ENCODE assay signal across 18 cellular contexts in the genomic region with DNA sequence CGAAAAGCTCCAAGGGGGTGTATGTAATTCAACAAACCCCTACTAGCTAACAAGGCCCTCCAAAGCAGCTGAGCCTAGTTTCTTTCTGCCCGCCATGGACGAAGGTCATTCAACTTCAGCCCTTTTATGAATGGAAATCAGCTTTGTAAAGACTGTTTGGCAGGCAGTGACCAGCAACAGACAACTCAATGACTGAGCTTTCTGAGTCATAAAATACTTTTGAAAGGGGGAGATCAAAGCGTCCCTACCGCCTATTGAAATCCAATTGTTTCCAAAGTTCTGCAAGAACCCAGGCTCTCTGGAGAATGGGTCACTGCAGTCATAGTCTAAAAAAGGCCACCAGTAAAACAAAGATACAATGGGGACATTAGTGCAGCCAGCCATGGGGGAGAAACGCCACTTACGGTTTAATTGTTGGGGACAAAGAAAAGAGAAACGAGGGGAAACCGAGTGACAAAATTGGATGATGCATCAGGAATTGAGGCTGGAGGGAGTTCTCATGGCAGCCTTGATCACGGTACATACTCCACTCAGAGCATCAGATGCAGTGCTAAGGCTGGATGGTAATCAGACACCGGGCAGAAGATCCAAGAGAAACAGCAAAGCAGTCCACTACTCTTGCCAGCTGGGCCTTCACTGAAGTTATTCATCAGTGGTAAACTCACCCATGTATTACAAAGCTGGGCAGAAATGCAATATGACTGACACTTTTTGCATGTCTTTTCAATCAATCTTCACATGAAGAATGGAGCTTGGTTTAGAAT.
"Had no signal": no experiment of that assay in that cellular context is flagged by ENCODE, and none has a peak within 500 bp of the region (broad histone marks: within the 10 kb centered on the region; RNA-seq: fewer than 3 reads in every experiment).

No MANE protein-coding gene starts in this region.

- H3K27ac ChIP-seq: colonic mucosa, gastroesophageal sphincter, lower lobe of right lung, pancreas, SJSA1, suprapubic skin, upper lobe of left lung had no signal

- H3K4me1 Mint-ChIP-seq: activated naive CD8-positive, alpha-beta T cell treated with anti-CD3 and anti-CD28 coated beads, Interleukin-2, amount 10 ng/mL, durations not matched to agents 7 days and 5 days had no signal

- H3K9me3 ChIP-seq: colonic mucosa, lower lobe of right lung, pancreas, SJSA1, suprapubic skin had no signal

- H3K27ac Mint-ChIP-seq: activated naive CD8-positive, alpha-beta T cell treated with anti-CD3 and anti-CD28 coated beads, Interleukin-2, amount 10 ng/mL, durations not matched to agents 7 days and 5 days; T-helper 2 cell treated with Interferon-gamma antibody and Interleukin-4, amounts not matched to agents 5 μg/mL and 100 μg/mL, for 36 hours had no signal

- H3K4me3 ChIP-seq: colonic mucosa, gastroesophageal sphincter, lower lobe of right lung, pancreas, SJSA1, suprapubic skin, upper lobe of left lung had no signal

- H3K27me3 ChIP-seq: colonic mucosa, suprapubic skin, upper lobe of left lung had no signal

- H3K36me3 Mint-ChIP-seq: activated naive CD8-positive, alpha-beta T cell treated with anti-CD3 and anti-CD28 coated beads, Interleukin-2, amount 10 ng/mL, durations not matched to agents 7 days and 5 days had no signal

- H3K4me1 ChIP-seq: colonic mucosa, gastroesophageal sphincter, lower lobe of right lung, pancreas, SJSA1, suprapubic skin, upper lobe of left lung had no signal

- DNase-seq: activated CD4-positive, alpha-beta T cell treated with anti-CD3 and anti-CD28 coated beads, Interleukin-2, amount 50 U/mL, for 1 hour; activated naive CD4-positive, alpha-beta T cell; activated naive CD8-positive, alpha-beta T cell treated with anti-CD3 and anti-CD28 coated beads, Interleukin-2, amount 10 ng/mL, durations not matched to agents 7 days and 5 days; colonic mucosa; effector CD4-positive, alpha-beta T cell; left colon; lower lobe of right lung; midbrain; pancreas; stimulated activated CD4-positive, alpha-beta T cell treated with anti-CD3 and anti-CD28 coated beads, Interleukin-15, amount 100 ng/mL, for 24 hours; stimulated activated CD4-positive, alpha-beta T cell treated with anti-CD3 and anti-CD28 coated beads, Interleukin-4, amount 100 ng/mL, for 24 hours; stimulated activated naive CD4-positive, alpha-beta T cell treated with Interleukin-2 at 50 U/mL for 16 hours; SW 1271; upper lobe of left lung had no signal

- H3K9me3 Mint-ChIP-seq: activated naive CD8-positive, alpha-beta T cell treated with anti-CD3 and anti-CD28 coated beads, Interleukin-2, amount 10 ng/mL, durations not matched to agents 7 days and 5 days; T-helper 2 cell treated with Interferon-gamma antibody and Interleukin-4, amounts not matched to agents 5 μg/mL and 100 μg/mL, for 36 hours had no signal

- H3K27me3 Mint-ChIP-seq: activated naive CD8-positive, alpha-beta T cell treated with anti-CD3 and anti-CD28 coated beads, Interleukin-2, amount 10 ng/mL, durations not matched to agents 7 days and 5 days had no signal

- H3K36me3 ChIP-seq: colonic mucosa, gastroesophageal sphincter, lower lobe of right lung, pancreas, SJSA1, suprapubic skin, upper lobe of left lung had no signal

- H3K4me3 Mint-ChIP-seq: activated naive CD8-positive, alpha-beta T cell treated with anti-CD3 and anti-CD28 coated beads, Interleukin-2, amount 10 ng/mL, durations not matched to agents 7 days and 5 days; T-helper 2 cell treated with Interferon-gamma antibody and Interleukin-4, amounts not matched to agents 5 μg/mL and 100 μg/mL, for 36 hours had no signal

- ATAC-seq: gastroesophageal sphincter, left colon, lower lobe of right lung, pancreas had no signal
